Comparison of ENCODE assay signal across 20 cellular contexts in the genomic region with DNA sequence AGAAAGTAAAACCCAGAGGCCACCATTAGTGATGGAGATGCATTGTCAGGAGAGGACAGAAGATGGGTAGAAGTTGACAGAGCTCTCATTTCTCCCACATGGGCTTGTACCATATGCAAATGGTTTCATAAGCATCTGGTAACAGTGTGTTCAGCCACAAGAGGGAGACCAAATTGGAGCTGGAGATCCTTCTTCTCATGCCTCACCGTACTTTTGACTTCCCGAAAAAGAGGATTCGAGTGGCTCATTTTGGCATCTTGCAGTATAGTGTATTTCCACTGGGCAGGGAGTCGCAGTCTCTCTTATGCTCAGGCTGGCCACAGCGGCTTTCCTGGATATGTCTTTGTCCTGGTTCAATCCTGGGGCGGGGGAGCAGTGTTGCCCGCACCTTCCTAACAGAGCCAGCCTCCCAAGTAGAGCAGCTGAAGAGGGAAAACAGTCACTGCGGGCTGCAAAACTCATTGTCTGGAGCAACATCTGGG. TPM values are rescaled to one million over a fixed set of nuclear protein-coding genes. Genes with fewer than 3 reads are reported as not detected.
DNase-seq lines count a peak whose midpoint lies in the region; ATAC-seq and TF ChIP-seq lines count a peak whose summit lies in the region.
"Had no signal": no experiment of that assay in that cellular context is flagged by ENCODE, and none has a peak within 500 bp of the region (broad histone marks: within the 10 kb centered on the region; RNA-seq: fewer than 3 reads in every experiment).

No MANE protein-coding gene starts in this region.

- no peaks in the 10 kb centered on the region for H3K9me3 ChIP-seq in mammary epithelial cell (replicated peaks; ENCODE audit: insufficient read depth, low read length)
- H3K9me3 ChIP-seq: Caco-2, testis had no signal

- H3K4me3 ChIP-seq in mammary epithelial cell (replicated peaks in 1 of 3; ENCODE audit: insufficient read depth in 1 of 3, low read depth in 2 of 3, low read length in 3 of 3) = no peak overlapping the region
- H3K4me3 ChIP-seq in choroid plexus epithelial cell (ENCODE audit: low read depth, low read length) = no peak overlapping the region
- H3K4me3 ChIP-seq: testis had no signal

- peaks cover 71% of the 10 kb centered on the region for H3K27me3 Mint-ChIP-seq in MCF 10A (ENCODE audit: insufficient read depth, unreplicated experiment)

- H3K9ac ChIP-seq in mammary epithelial cell (ENCODE audit: insufficient read depth, low read length) = no peak overlapping the region

- H4K20me1 ChIP-seq in mammary epithelial cell (ENCODE audit: insufficient read depth, low read length) = no peaks in the 10 kb centered on the region

- no peak overlapping the region for H2AFZ ChIP-seq in mammary epithelial cell (ENCODE audit: low read depth, low read length)

- ATAC-seq in GM19351 (IDR thresholded peaks at IDR 0.05; ENCODE audit: unreplicated experiment) = no peak
- ATAC-seq: sciatic nerve had no signal

- no peaks in the 10 kb centered on the region for H3K79me2 ChIP-seq in mammary epithelial cell (ENCODE audit: insufficient read depth, low read length)

- in situ Hi-C loops in mammary epithelial cell (cut with MboI; ENCODE audit: low sequenced_read_pairs in 2 of 2) (no loop called here), ACHN (cut with HindIII; ENCODE audit: low pct_ligation_motif_present, low pct_unique_long_range_greater_than_20kb, low sequenced_read_pairs) (no loop called here)

- POLR2A ChIA-PET in MCF 10A (lab: Yijun Ruan, JAX) = interaction anchor here (0.6 kb wide), 1 partner anchor 197 kb away, joined by 3 read pairs; no protein-coding TSS in a partner anchor

- WGBS in mammary epithelial cell (ENCODE audit: low coverage, missing lambda C conversion rate) = 59% methylated on average over 8 of the region's 8 CpGs

- H3K27ac Mint-ChIP-seq in MCF 10A (ENCODE audit: low read depth, unreplicated experiment) = no peak overlapping the region
- H3K27ac Mint-ChIP-seq: brain had no signal

- no peak overlapping the region for H3K4me3 Mint-ChIP-seq in MCF 10A (ENCODE audit: unreplicated experiment)
- H3K4me3 Mint-ChIP-seq: brain, immature natural killer cell had no signal

- no TSS peak for BruUV-seq in MCF 10A (replicated peaks; lab: Mats Ljungman, UMichigan)
- no TSS peak for BruUV-seq in mammary epithelial cell (replicated peaks; lab: Mats Ljungman, UMichigan)

- peaks cover 10% of the 10 kb centered on the region for H3K4me1 Mint-ChIP-seq in MCF 10A (ENCODE audit: insufficient read depth, unreplicated experiment)
- H3K4me1 Mint-ChIP-seq: brain had no signal

- no peak overlapping the region for H3K4me2 ChIP-seq in mammary epithelial cell (ENCODE audit: insufficient read depth, low read depth, low read length)

- CTCF ChIA-PET in MCF 10A (lab: Yijun Ruan, JAX) = interaction anchor here (0.6 to 11.6 kb wide), 6 partner anchors 19 to 331 kb away, joined by 3 to 284 read pairs (median 52); no protein-coding TSS in a partner anchor
- CTCF ChIA-PET in mammary epithelial cell (lab: Charles Lee; ENCODE audit: low non-redundant PET) = no interaction called here

- H3K36me3 Mint-ChIP-seq in MCF 10A (ENCODE audit: insufficient read depth, unreplicated experiment) = no peaks in the 10 kb centered on the region
- H3K36me3 Mint-ChIP-seq: brain had no signal

- peaks cover 2% of the 10 kb centered on the region for H3K27me3 ChIP-seq in mammary epithelial cell (ENCODE audit: insufficient read depth, low read length)

- H3K27ac ChIP-seq in mammary epithelial cell (ENCODE audit: insufficient read depth, low read depth, low read length) = no peak overlapping the region
- H3K27ac ChIP-seq: testis had no signal

- intact Hi-C loops in MCF 10A (cut with micrococcal nuclease) (no loop called here), mammary epithelial cell (cut with micrococcal nuclease) (no loop called here)

- H3K36me3 ChIP-seq in mammary epithelial cell (ENCODE audit: insufficient read depth, low read length) = no peaks in the 10 kb centered on the region

- dilution Hi-C loops in mammary epithelial cell (cut with HindIII; ENCODE audit: low sequenced_read_pairs) = no loop called here

- H3K4me1 ChIP-seq in mammary epithelial cell (ENCODE audit: insufficient read depth, low read length) = no peaks in the 10 kb centered on the region
- H3K4me1 ChIP-seq: Caco-2 had no signal

- H3K9me3 Mint-ChIP-seq in MCF 10A (ENCODE audit: unreplicated experiment) = no peaks in the 10 kb centered on the region
- H3K9me3 Mint-ChIP-seq: immature natural killer cell had no signal

- TF ChIP-seq CTCF in MCF 10A (IDR thresholded peaks at IDR 0.05; ENCODE audit: unreplicated experiment) (peak; percentile 6), mammary epithelial cell (conservative IDR thresholded peaks at IDR 0.05 in 1 of 2, IDR thresholded peaks at IDR 0.05 in 1 of 2; ENCODE audit: extremely low read depth in 1 of 2, insufficient read depth in 1 of 2, low read depth in 1 of 2, low read length in 2 of 2) (no peak), choroid plexus epithelial cell (conservative IDR thresholded peaks at IDR 0.05; ENCODE audit: low read depth, low read length) (peak; percentile 27)

- DNase-seq in MCF 10A (ENCODE audit: unreplicated experiment) = no peak
- no peak for DNase-seq in mammary epithelial cell
- peak; percentile 36 for DNase-seq in MV-4-11 (lab: John Stamatoyannopoulos, UW)
- peak; percentile 46 for DNase-seq in choroid plexus epithelial cell (ENCODE audit: low read depth)
- DNase-seq in stromal cell of bone marrow (ENCODE audit: low read depth) = peak; percentile 5
- DNase-seq in ACHN = no peak
- no peak for DNase-seq in AG20443 (ENCODE audit: low spot score)
- DNase-seq: activated CD8-positive, alpha-beta memory T cell treated with anti-CD3 and anti-CD28 coated beads, Interleukin-2, amount 50 U/mL, for 48 hours; activated naive CD4-positive, alpha-beta T cell treated with Interleukin-2 at 50 U/mL for 16 hours; Caco-2; effector CD4-positive, alpha-beta T cell; immature natural killer cell; NCI-H1436; NCI-H510A; testis had no signal

RNA-seq across cellular contexts. Expression of a gene that starts 23.8 kb away (rescaled TPM):
- total RNA-seq in MCF 10A (2022) (12.5 and 14.9 TPM in 2 replicates), mammary epithelial cell (1 to 10 TPM in 1 of 2 donors, under 1 TPM in 1; 0.50 to 9.5 TPM)
- polyA plus RNA-seq in mammary epithelial cell = 0.79 TPM
- polyA minus RNA-seq in mammary epithelial cell = not detected
- polyA plus RNA-seq: immature natural killer cell had no signal

RNA-seq across cellular contexts. Expression of a gene that starts 43.9 kb away (rescaled TPM):
- total RNA-seq in MCF 10A (2022) = not detected in 2 replicates
- total RNA-seq in mammary epithelial cell = not detected
- not detected for polyA plus RNA-seq in mammary epithelial cell
- not detected for polyA minus RNA-seq in mammary epithelial cell
- total RNA-seq: A673, Caco-2, glomerular endothelial cell, testis had no signal

RNA-seq across cellular contexts. Expression of a gene that starts 49.1 kb away (rescaled TPM):
- total RNA-seq in MCF 10A (2022) (not detected in 2 replicates), mammary epithelial cell (not detected)
- not detected for polyA plus RNA-seq in mammary epithelial cell
- not detected for polyA minus RNA-seq in mammary epithelial cell
- total RNA-seq: A673, Caco-2, glomerular endothelial cell had no signal

RNA-seq across cellular contexts. Expression of a gene that starts 58.2 kb away (rescaled TPM):
- total RNA-seq in MCF 10A (2022) = not detected in 2 replicates
- total RNA-seq in mammary epithelial cell = not detected
- polyA plus RNA-seq in mammary epithelial cell = not detected
- polyA minus RNA-seq in mammary epithelial cell = not detected
- total RNA-seq: A673, Caco-2, glomerular endothelial cell had no signal

Comparison
In these comparisons a context has a peak if more than half of its experiments do, and no peak if none do; other contexts are left out.
1. CTCF ChIP-seq: peak in MCF 10A (single experiment) and choroid plexus epithelial cell (single experiment); none in mammary epithelial cell (0 of 2).
2. DNase-seq: peak in MV-4-11 (single experiment), choroid plexus epithelial cell (single experiment) and stromal cell of bone marrow (single experiment); none in MCF 10A (single experiment), mammary epithelial cell (single experiment), ACHN (single experiment) and AG20443 (single experiment).